In the genomic region with DNA sequence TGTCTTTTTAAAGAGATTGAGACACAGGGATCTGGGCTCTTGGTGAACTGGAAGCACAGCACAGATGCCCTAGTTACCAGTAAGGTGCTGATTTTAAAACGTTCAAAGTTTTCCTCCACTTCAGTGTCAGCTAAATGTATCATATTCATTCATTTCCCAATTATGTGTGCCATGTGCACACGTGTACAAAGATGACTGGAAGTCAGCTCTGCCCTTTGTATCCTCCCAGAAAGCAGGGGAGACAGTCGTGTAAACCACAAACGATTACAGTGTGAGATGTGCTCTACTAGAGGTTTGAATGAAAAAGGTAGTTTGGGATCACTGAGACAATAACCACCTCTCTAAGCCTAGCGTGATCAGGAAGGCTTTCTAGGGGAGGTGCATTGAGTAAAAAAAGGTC, we compare ENCODE assay signal across 7 cellular contexts. TPM values are rescaled to one million over a fixed set of nuclear protein-coding genes. Genes with fewer than 3 reads are reported as not detected.
A peak's percentile ranks its signal among the peaks of the same experiment; 100 is the strongest.
DNase-seq lines count a peak whose midpoint lies in the region; ATAC-seq and TF ChIP-seq lines count a peak whose summit lies in the region.

No MANE protein-coding gene starts in this region.

- peaks cover 20% of the 10 kb centered on the region for H3K9me3 Mint-ChIP-seq in WTC11
- H3K9me3 Mint-ChIP-seq in stimulated activated memory B cell treated with anti-CD40 and anti-IgM and Interleukin-4, amounts not matched to agents 10 μg/mL and 1 μg/mL and 100 μg/mL, for 72 hours: no peaks in the 10 kb centered on the region

- H3K4me2 ChIP-seq in GM23248 (ENCODE audit: unreplicated experiment): peak overlapping the region; percentile 94

- H4K20me1 ChIP-seq in GM23248 (ENCODE audit: insufficient read depth): no peaks in the 10 kb centered on the region

- no peaks in the 10 kb centered on the region for H3K9me3 ChIP-seq in GM23248 (ENCODE audit: low read depth)
- H3K9me3 ChIP-seq in iPS-18a (ENCODE audit: control insufficient read depth, low read depth, low read length): peaks cover 1% of the 10 kb centered on the region

- in situ Hi-C loops in GM23248 (cut with MboI): no loop called here

- H3K9ac ChIP-seq in GM23248: peak overlapping the region; percentile 91
- H3K9ac ChIP-seq in iPS-18a (ENCODE audit: low read length): peak overlapping the region; percentile 95

- peak overlapping the region; percentile 96 for H3K4me3 Mint-ChIP-seq in WTC11
- peak overlapping the region; percentile 90 for H3K4me3 Mint-ChIP-seq in stimulated activated memory B cell treated with anti-CD40 and anti-IgM and Interleukin-4, amounts not matched to agents 10 μg/mL and 1 μg/mL and 100 μg/mL, for 72 hours

- H3K79me2 ChIP-seq in GM23248 (ENCODE audit: insufficient read depth): peaks cover 29% of the 10 kb centered on the region

- DNase-seq in GM23248 (peak; percentile 50), WTC11 (ENCODE audit: low spot score) (no peak), anterior cingulate cortex (lab: John Stamatoyannopoulos, UW) (no peak), COR-L47 (lab: John Stamatoyannopoulos, UW) (no peak)

- H3K27me3 ChIP-seq in GM23248 (replicated peaks; ENCODE audit: insufficient read depth) (no peaks in the 10 kb centered on the region), iPS-18a (ENCODE audit: control insufficient read depth, insufficient read depth, low read length) (peaks cover 26% of the 10 kb centered on the region)

- POLR2A ChIA-PET in WTC11 (lab: Charles Lee): no interaction called here

- no peak overlapping the region; the same call in none of the 2 replicates for H3K27ac Mint-ChIP-seq in WTC11
- peak overlapping the region; percentile 84 for H3K27ac Mint-ChIP-seq in stimulated activated memory B cell treated with anti-CD40 and anti-IgM and Interleukin-4, amounts not matched to agents 10 μg/mL and 1 μg/mL and 100 μg/mL, for 72 hours

- TF ChIP-seq CTCF in WTC11 (IDR thresholded peaks at IDR 0.05): no peak

- H3K4me3 ChIP-seq in GM23248 (peak overlapping the region; percentile 93), iPS-18a (ENCODE audit: low read length) (peak overlapping the region; percentile 98)

- peaks cover 46% of the 10 kb centered on the region for H3K27me3 Mint-ChIP-seq in WTC11 (ENCODE audit: low read depth)
- no peaks in the 10 kb centered on the region for H3K27me3 Mint-ChIP-seq in stimulated activated memory B cell treated with anti-CD40 and anti-IgM and Interleukin-4, amounts not matched to agents 10 μg/mL and 1 μg/mL and 100 μg/mL, for 72 hours

- H2AFZ ChIP-seq in GM23248: peak overlapping the region; percentile 100

- H3K27ac ChIP-seq in GM23248 (peak overlapping the region; percentile 64), iPS-18a (ENCODE audit: low read length) (peak overlapping the region; percentile 50)

- H3K9me2 ChIP-seq in GM23248 (ENCODE audit: insufficient read depth): no peaks in the 10 kb centered on the region

- CTCF ChIA-PET in WTC11 (lab: Charles Lee): interaction anchor here (1.8 kb wide), 1 partner anchor 23 kb away, joined by 4 read pairs; no protein-coding TSS in a partner anchor

- H3K4me1 Mint-ChIP-seq in WTC11: peaks cover 17% of the 10 kb centered on the region
- peaks cover 21% of the 10 kb centered on the region for H3K4me1 Mint-ChIP-seq in stimulated activated memory B cell treated with anti-CD40 and anti-IgM and Interleukin-4, amounts not matched to agents 10 μg/mL and 1 μg/mL and 100 μg/mL, for 72 hours

- no peak for ATAC-seq in WTC11
- ATAC-seq in stimulated activated memory B cell treated with anti-CD40 and anti-IgM and Interleukin-4, amounts not matched to agents 10 μg/mL and 1 μg/mL and 100 μg/mL, for 72 hours: no peak
- no peak for ATAC-seq in GM19467 (IDR thresholded peaks at IDR 0.05; ENCODE audit: unreplicated experiment)

- H3K36me3 Mint-ChIP-seq in WTC11: peaks cover 35% of the 10 kb centered on the region
- H3K36me3 Mint-ChIP-seq in stimulated activated memory B cell treated with anti-CD40 and anti-IgM and Interleukin-4, amounts not matched to agents 10 μg/mL and 1 μg/mL and 100 μg/mL, for 72 hours: peaks cover 38% of the 10 kb centered on the region

- H3K36me3 ChIP-seq in GM23248 (ENCODE audit: low read depth): no peaks in the 10 kb centered on the region
- H3K36me3 ChIP-seq in iPS-18a (ENCODE audit: control insufficient read depth, low read depth, low read length): peaks cover 29% of the 10 kb centered on the region

- no peaks in the 10 kb centered on the region; the same call in 1 of the 2 replicates for H3F3A ChIP-seq in GM23248 (ENCODE audit: insufficient read depth)

- 10 to 14% methylated on average over 5 of the region's 5 CpGs for WGBS in GM23248 (ENCODE audit: low coverage in 1 of 2, low lambda C conversion rate in 2 of 2, missing lambda C conversion rate in 2 of 2), 2 experiments

- H3K4me1 ChIP-seq in GM23248 (ENCODE audit: insufficient read depth): no peaks in the 10 kb centered on the region; the same call in 1 of the 2 replicates
- H3K4me1 ChIP-seq in iPS-18a (ENCODE audit: control insufficient read depth, low read depth, low read length): peaks cover 10% of the 10 kb centered on the region

TF ChIP-seq in WTC11, 78 proteins besides CTCF, POLR2A, EP300 and RAD21:
- TF ChIP-seq TCF7 (CRISPR knock-in tag; IDR thresholded peaks at IDR 0.05; ENCODE audit: low read depth) (no peak), NFATC4 (CRISPR knock-in tag; IDR thresholded peaks at IDR 0.05) (no peak), GABPB1 (CRISPR knock-in tag; IDR thresholded peaks at IDR 0.05) (no peak), MYBL2 (CRISPR knock-in tag; IDR thresholded peaks at IDR 0.05) (no peak)
- TF ChIP-seq, protein P1, sequence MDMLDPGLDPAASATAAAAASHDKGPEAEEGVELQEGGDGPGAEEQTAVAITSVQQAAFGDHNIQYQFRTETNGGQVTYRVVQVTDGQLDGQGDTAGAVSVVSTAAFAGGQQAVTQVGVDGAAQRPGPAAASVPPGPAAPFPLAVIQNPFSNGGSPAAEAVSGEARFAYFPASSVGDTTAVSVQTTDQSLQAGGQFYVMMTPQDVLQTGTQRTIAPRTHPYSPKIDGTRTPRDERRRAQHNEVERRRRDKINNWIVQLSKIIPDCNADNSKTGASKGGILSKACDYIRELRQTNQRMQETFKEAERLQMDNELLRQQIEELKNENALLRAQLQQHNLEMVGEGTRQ (CRISPR knock-in tag; IDR thresholded peaks at IDR 0.05): no peak
- TF ChIP-seq, protein P2, sequence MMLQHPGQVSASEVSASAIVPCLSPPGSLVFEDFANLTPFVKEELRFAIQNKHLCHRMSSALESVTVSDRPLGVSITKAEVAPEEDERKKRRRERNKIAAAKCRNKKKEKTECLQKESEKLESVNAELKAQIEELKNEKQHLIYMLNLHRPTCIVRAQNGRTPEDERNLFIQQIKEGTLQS (CRISPR knock-in tag; conservative IDR thresholded peaks at IDR 0.05): no peak
- TF ChIP-seq, protein P3, sequence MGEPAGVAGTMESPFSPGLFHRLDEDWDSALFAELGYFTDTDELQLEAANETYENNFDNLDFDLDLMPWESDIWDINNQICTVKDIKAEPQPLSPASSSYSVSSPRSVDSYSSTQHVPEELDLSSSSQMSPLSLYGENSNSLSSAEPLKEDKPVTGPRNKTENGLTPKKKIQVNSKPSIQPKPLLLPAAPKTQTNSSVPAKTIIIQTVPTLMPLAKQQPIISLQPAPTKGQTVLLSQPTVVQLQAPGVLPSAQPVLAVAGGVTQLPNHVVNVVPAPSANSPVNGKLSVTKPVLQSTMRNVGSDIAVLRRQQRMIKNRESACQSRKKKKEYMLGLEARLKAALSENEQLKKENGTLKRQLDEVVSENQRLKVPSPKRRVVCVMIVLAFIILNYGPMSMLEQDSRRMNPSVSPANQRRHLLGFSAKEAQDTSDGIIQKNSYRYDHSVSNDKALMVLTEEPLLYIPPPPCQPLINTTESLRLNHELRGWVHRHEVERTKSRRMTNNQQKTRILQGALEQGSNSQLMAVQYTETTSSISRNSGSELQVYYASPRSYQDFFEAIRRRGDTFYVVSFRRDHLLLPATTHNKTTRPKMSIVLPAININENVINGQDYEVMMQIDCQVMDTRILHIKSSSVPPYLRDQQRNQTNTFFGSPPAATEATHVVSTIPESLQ (CRISPR knock-in tag; IDR thresholded peaks at IDR 0.05): no peak

RNA-seq across cellular contexts. Expression of a gene that starts 0.8 kb away (rescaled TPM):
- 4.5 and 6.1 TPM in 2 replicates for total RNA-seq in GM23248 (2014; rRNA removed; shearing (Covaris generic))
- 2.9 and 3.1 TPM in 2 replicates for polyA plus RNA-seq in GM23248 (2016; fragmentation: Nextera tagmentation; extraction: Ambion mirVana)
- total RNA-seq in WTC11 (2021): 8.3 to 9.4 TPM (median 8.9 TPM) in 3 replicates

RNA-seq across cellular contexts. Expression of a gene that starts 29.0 kb away (rescaled TPM):
- total RNA-seq in GM23248 (2014; rRNA removed; shearing (Covaris generic)): 0.76 and 0.97 TPM in 2 replicates
- polyA plus RNA-seq in GM23248 (2016; fragmentation: Nextera tagmentation; extraction: Ambion mirVana): 0.54 and 1.2 TPM in 2 replicates
- 7.8 to 11.0 TPM (median 9.0 TPM) in 3 replicates for total RNA-seq in WTC11 (2021)
